In genomic region chr1:36088577-36089392, GRCh38 we compare ENCODE assay signal across 8 cellular contexts. TPM values are rescaled to one million over a fixed set of nuclear protein-coding genes. Genes with fewer than 3 reads are reported as not detected.
DNase-seq lines count a peak whose midpoint lies in the region; ATAC-seq and TF ChIP-seq lines count a peak whose summit lies in the region.

A gene with protein sequence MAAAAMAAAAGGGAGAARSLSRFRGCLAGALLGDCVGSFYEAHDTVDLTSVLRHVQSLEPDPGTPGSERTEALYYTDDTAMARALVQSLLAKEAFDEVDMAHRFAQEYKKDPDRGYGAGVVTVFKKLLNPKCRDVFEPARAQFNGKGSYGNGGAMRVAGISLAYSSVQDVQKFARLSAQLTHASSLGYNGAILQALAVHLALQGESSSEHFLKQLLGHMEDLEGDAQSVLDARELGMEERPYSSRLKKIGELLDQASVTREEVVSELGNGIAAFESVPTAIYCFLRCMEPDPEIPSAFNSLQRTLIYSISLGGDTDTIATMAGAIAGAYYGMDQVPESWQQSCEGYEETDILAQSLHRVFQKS (plus strand): TSS chr1:36088892. CDS start chr1:36088905, 13 bp downstream.

- peaks cover 15% of the 10 kb centered on the region for H3K4me1 Mint-ChIP-seq in T-helper 1 cell treated with Interleukin-12 subunit alpha and Interleukin-12 subunit beta and Interleukin-4 antibody, amounts not matched to agents 30 μg/mL and 1 μg/mL, for 36 hours (ENCODE audit: low read depth)

- H3K36me3 ChIP-seq in left ventricle myocardium inferior, result peaks cover 30% of the 10 kb centered on the region
- peaks cover 2 to 14% of the 10 kb centered on the region in 2 donors for H3K36me3 ChIP-seq in prostate gland

- H3K4me3 ChIP-seq in left ventricle myocardium inferior (peak within 1 kb of the TSS; percentile 100), prostate gland (peak within 1 kb of the TSS; percentile 57 to 89)

- intact Hi-C loops in left ventricle myocardium inferior (cut with micrococcal nuclease), result no loop called here
- intact Hi-C loops in prostate gland (cut with DNase I), result loop anchor here (2.0 to 5.0 kb wide), 2 partner anchors 158 to 206 kb away; partner anchors contain the start of genes AGO1 and AGO3

- peaks cover 57% of the 10 kb centered on the region for H3K4me1 ChIP-seq in left ventricle myocardium inferior
- H3K4me1 ChIP-seq in prostate gland (replicated peaks), result peaks cover 12% of the 10 kb centered on the region

- H3K9me3 ChIP-seq in left ventricle myocardium inferior (replicated peaks) (no peaks in the 10 kb centered on the region), prostate gland (no peaks in the 10 kb centered on the region)

- peak within 1 kb of the TSS; percentile 94 for H3K4me3 Mint-ChIP-seq in T-helper 1 cell treated with Interleukin-12 subunit alpha and Interleukin-12 subunit beta and Interleukin-4 antibody, amounts not matched to agents 30 μg/mL and 1 μg/mL, for 36 hours

- peaks cover 9% of the 10 kb centered on the region for H3K27me3 Mint-ChIP-seq in T-helper 1 cell treated with Interleukin-12 subunit alpha and Interleukin-12 subunit beta and Interleukin-4 antibody, amounts not matched to agents 30 μg/mL and 1 μg/mL, for 36 hours (ENCODE audit: low read depth)

- H3K27ac Mint-ChIP-seq in T-helper 1 cell treated with Interleukin-12 subunit alpha and Interleukin-12 subunit beta and Interleukin-4 antibody, amounts not matched to agents 30 μg/mL and 1 μg/mL, for 36 hours, result peak within 1 kb of the TSS; percentile 91

- peak within 1 kb of the TSS; percentile 96 for H3K27ac ChIP-seq in left ventricle myocardium inferior (replicated peaks)
- peak within 1 kb of the TSS; percentile 72 to 90 for H3K27ac ChIP-seq in prostate gland

- TF ChIP-seq CTCF in left ventricle myocardium inferior (IDR thresholded peaks at IDR 0.05; ENCODE audit: borderline replicate concordance), result peak; percentile 99
- TF ChIP-seq CTCF in prostate gland (IDR thresholded peaks at IDR 0.05), result peak; percentile 93 to 99 (median 99)

- no peaks in the 10 kb centered on the region for H3K9me3 Mint-ChIP-seq in T-helper 1 cell treated with Interleukin-12 subunit alpha and Interleukin-12 subunit beta and Interleukin-4 antibody, amounts not matched to agents 30 μg/mL and 1 μg/mL, for 36 hours

- TF ChIP-seq POLR2A in prostate gland (IDR thresholded peaks at IDR 0.05), result peak; percentile 84

- under 1% methylated on average over 78 of the region's 84 CpGs for WGBS in prostate gland

- H3K36me3 Mint-ChIP-seq in T-helper 1 cell treated with Interleukin-12 subunit alpha and Interleukin-12 subunit beta and Interleukin-4 antibody, amounts not matched to agents 30 μg/mL and 1 μg/mL, for 36 hours (ENCODE audit: low read depth), result peaks cover 20% of the 10 kb centered on the region

- H3K27me3 ChIP-seq in left ventricle myocardium inferior (ENCODE audit: low read depth) (peaks cover 28% of the 10 kb centered on the region), prostate gland (replicated peaks; ENCODE audit: insufficient read depth) (no peaks in the 10 kb centered on the region)

- DNase-seq in NCI-H146 treated with DMSO at 0.1 percent for 48 hours (lab: John Stamatoyannopoulos, UW; ENCODE audit: unreplicated experiment) (peak; percentile 50), amniotic stem cell (lab: John Stamatoyannopoulos, UW) (peak; percentile 83), left ventricle myocardium inferior (peak; percentile 90), prostate gland (ENCODE audit: low spot score) (peak; percentile 84), ureter (ENCODE audit: low spot score) (peak; percentile 92)

- peak; percentile 82 for ATAC-seq in GM18498 (IDR thresholded peaks at IDR 0.05; ENCODE audit: unreplicated experiment)
- ATAC-seq in HG02884 (IDR thresholded peaks at IDR 0.05; ENCODE audit: unreplicated experiment), result peak; percentile 63

RNA-seq across cellular contexts. Expression of the gene that starts here (rescaled TPM):
- total RNA-seq in left ventricle myocardium inferior (17.8 TPM), prostate gland (10 to 100 TPM; 50.7 to 70.0 TPM), ureter (24.1 TPM)

Comparison
In these comparisons a context has a peak if more than half of its experiments do, and no peak if none do; other contexts are left out.
1. Peak in every context shown above with its lines: DNase-seq, ATAC-seq, H3K4me3 ChIP-seq and H3K27ac ChIP-seq.